Comparison of ENCODE assay signal across 28 cellular contexts in genomic region chr3:66314455-66314854, GRCh38.
"Had no signal": no experiment of that assay in that cellular context is flagged by ENCODE, and none has a peak within 500 bp of the region (broad histone marks: within the 10 kb centered on the region; RNA-seq: fewer than 3 reads in every experiment).

No MANE protein-coding gene starts in this region.

- H3K27ac ChIP-seq: brain microvascular endothelial cell, coronary artery, epithelial cell of prostate, esophagus squamous epithelium, gastroesophageal sphincter had no signal

- H3K27me3 ChIP-seq: brain microvascular endothelial cell, esophagus squamous epithelium, gastroesophageal sphincter had no signal

- H3K4me3 Mint-ChIP-seq: activated CD4-positive, alpha-beta memory T cell treated with anti-CD3 and anti-CD28 coated beads, Interleukin-2, amount 10 ng/mL, durations not matched to agents 7 days and 5 days; activated CD4-positive, alpha-beta T cell treated with anti-CD3 and anti-CD28 coated beads, Interleukin-2, amount 10 ng/mL, durations not matched to agents 7 days and 5 days; activated naive CD4-positive, alpha-beta T cell treated with anti-CD3 and anti-CD28 coated beads, Interleukin-2, amount 10 ng/mL, durations not matched to agents 7 days and 5 days; activated naive CD8-positive, alpha-beta T cell treated with anti-CD3 and anti-CD28 coated beads, Interleukin-2, amount 10 ng/mL, durations not matched to agents 7 days and 5 days; activated T-cell treated with anti-CD3 and anti-CD28 coated beads, Interleukin-2, amount 50 U/mL, for 24 hours; central memory CD8-positive, alpha-beta T cell; dendritic cell treated with granulocyte-macrophage colony-stimulating factor and Interleukin-4, amounts not matched to agents 40 ng/mL and 50 ng/mL, for 4 days had no signal

- ATAC-seq: activated naive CD4-positive, alpha-beta T cell treated with anti-CD3 and anti-CD28 coated beads, Interleukin-2, amount 50 U/mL, for 72 hours; effector memory CD8-positive, alpha-beta T cell; gastroesophageal sphincter had no signal

- H3K36me3 ChIP-seq: brain microvascular endothelial cell, esophagus squamous epithelium, gastroesophageal sphincter had no signal

- H3K9me3 Mint-ChIP-seq: dendritic cell treated with granulocyte-macrophage colony-stimulating factor and Interleukin-4, amounts not matched to agents 40 ng/mL and 50 ng/mL, for 4 days had no signal

- H3K4me1 Mint-ChIP-seq: activated naive CD4-positive, alpha-beta T cell treated with anti-CD3 and anti-CD28 coated beads, Interleukin-2, amount 10 ng/mL, durations not matched to agents 7 days and 5 days; activated naive CD8-positive, alpha-beta T cell treated with anti-CD3 and anti-CD28 coated beads, Interleukin-2, amount 10 ng/mL, durations not matched to agents 7 days and 5 days had no signal

- H3K9me3 ChIP-seq: esophagus squamous epithelium had no signal

- H3K4me3 ChIP-seq: coronary artery, esophagus squamous epithelium, gastroesophageal sphincter had no signal

- DNase-seq: activated CD4-positive, alpha-beta memory T cell treated with anti-CD3 and anti-CD28 coated beads, Interleukin-2, amount 10 ng/mL, durations not matched to agents 7 days and 5 days; activated CD4-positive, alpha-beta T cell treated with anti-CD3 and anti-CD28 coated beads for 1 hour; activated CD4-positive, alpha-beta T cell treated with anti-CD3 and anti-CD28 coated beads for 4 hours; activated CD4-positive, alpha-beta T cell treated with anti-CD3 and anti-CD28 coated beads, Interleukin-2, amount 10 ng/mL, durations not matched to agents 7 days and 5 days; activated CD4-positive, alpha-beta T cell treated with anti-CD3 and anti-CD28 coated beads, Interleukin-2, amount 50 U/mL, for 4 hours; activated CD8-positive, alpha-beta memory T cell treated with anti-CD3 and anti-CD28 coated beads, Interleukin-2, amount 50 U/mL, for 48 hours; activated gamma-delta T cell; activated naive CD4-positive, alpha-beta T cell; activated naive CD4-positive, alpha-beta T cell treated with anti-CD3 and anti-CD28 coated beads, Interleukin-2, amount 10 ng/mL, durations not matched to agents 7 days and 5 days; activated naive CD8-positive, alpha-beta T cell treated with anti-CD3 and anti-CD28 coated beads, Interleukin-2, amount 10 ng/mL, durations not matched to agents 7 days and 5 days; activated T-cell treated with anti-CD3 and anti-CD28 coated beads for 4 hours; activated T-cell treated with anti-CD3 and anti-CD28 coated beads, Interleukin-2, amount 50 U/mL, for 24 hours; activated T-cell treated with anti-CD3 and anti-CD28 coated beads, Interleukin-2, amount 50 U/mL, for 72 hours; amniotic stem cell; anterior cingulate cortex; brain microvascular endothelial cell; effector CD4-positive, alpha-beta T cell; effector memory CD8-positive, alpha-beta T cell; esophagus squamous epithelium; foreskin melanocyte; head of caudate nucleus; T-helper 2 cell had no signal

- H3K4me1 ChIP-seq: esophagus squamous epithelium, gastroesophageal sphincter had no signal

- H3K27ac Mint-ChIP-seq: activated CD4-positive, alpha-beta memory T cell treated with anti-CD3 and anti-CD28 coated beads, Interleukin-2, amount 10 ng/mL, durations not matched to agents 7 days and 5 days; activated CD4-positive, alpha-beta T cell treated with anti-CD3 and anti-CD28 coated beads, Interleukin-2, amount 10 ng/mL, durations not matched to agents 7 days and 5 days; activated naive CD4-positive, alpha-beta T cell treated with anti-CD3 and anti-CD28 coated beads, Interleukin-2, amount 10 ng/mL, durations not matched to agents 7 days and 5 days; activated naive CD4-positive, alpha-beta T cell treated with anti-CD3 and anti-CD28 coated beads, Interleukin-2, amount 50 U/mL, for 72 hours; activated naive CD8-positive, alpha-beta T cell treated with anti-CD3 and anti-CD28 coated beads, Interleukin-2, amount 10 ng/mL, durations not matched to agents 7 days and 5 days; activated T-cell treated with anti-CD3 and anti-CD28 coated beads, Interleukin-2, amount 50 U/mL, for 24 hours; dendritic cell treated with granulocyte-macrophage colony-stimulating factor and Interleukin-4, amounts not matched to agents 40 ng/mL and 50 ng/mL, for 4 days had no signal

- H3K27me3 Mint-ChIP-seq: activated CD4-positive, alpha-beta memory T cell treated with anti-CD3 and anti-CD28 coated beads, Interleukin-2, amount 10 ng/mL, durations not matched to agents 7 days and 5 days; activated CD4-positive, alpha-beta T cell treated with anti-CD3 and anti-CD28 coated beads, Interleukin-2, amount 10 ng/mL, durations not matched to agents 7 days and 5 days; activated naive CD4-positive, alpha-beta T cell treated with anti-CD3 and anti-CD28 coated beads, Interleukin-2, amount 10 ng/mL, durations not matched to agents 7 days and 5 days; activated naive CD8-positive, alpha-beta T cell treated with anti-CD3 and anti-CD28 coated beads, Interleukin-2, amount 10 ng/mL, durations not matched to agents 7 days and 5 days; activated T-cell treated with anti-CD3 and anti-CD28 coated beads, Interleukin-2, amount 50 U/mL, for 24 hours; central memory CD8-positive, alpha-beta T cell; dendritic cell treated with granulocyte-macrophage colony-stimulating factor and Interleukin-4, amounts not matched to agents 40 ng/mL and 50 ng/mL, for 4 days; effector memory CD8-positive, alpha-beta T cell had no signal
